Comparison of ENCODE assay signal across 12 cellular contexts in genomic region chr9:27413507-27414214, GRCh38.
DNase-seq lines count a peak whose midpoint lies in the region; ATAC-seq and TF ChIP-seq lines count a peak whose summit lies in the region.
"Had no signal": no experiment of that assay in that cellular context is flagged by ENCODE, and none has a peak within 500 bp of the region (broad histone marks: within the 10 kb centered on the region; RNA-seq: fewer than 3 reads in every experiment).

No MANE protein-coding gene starts in this region.

- H3K9me2 ChIP-seq in SK-N-SH, result no peaks in the 10 kb centered on the region

- H3K4me1 ChIP-seq in SK-N-SH (ENCODE audit: control insufficient read depth in 1 of 2, insufficient read depth in 2 of 2, low read depth in 1 of 2, low read length in 1 of 2) (peaks cover under 1 to 2% of the 10 kb centered on the region in 2 experiments; a peak in 1 of 4 replicates), muscle layer of colon (ENCODE audit: insufficient read depth, low read length) (peaks cover 23% of the 10 kb centered on the region), tibial artery (peaks cover 0 to 40% (median 18%) of the 10 kb centered on the region in 4 donors)

- POLR2A ChIA-PET in SK-N-SH (lab: Yijun Ruan, JAX), result no interaction called here

- WGBS in SK-N-SH (ENCODE audit: low lambda C conversion rate), result 75% methylated on average over 6 of the region's 6 CpGs

- intact Hi-C loops in tibial artery (cut with DNase I; ENCODE audit: low total_unique reads), result no loop called here

- no peak for DNase-seq in SK-N-SH
- DNase-seq in fibroblast of gingiva (ENCODE audit: low read depth), result peak; percentile 14
- DNase-seq in tibial artery, result no peak
- DNase-seq in stimulated activated CD4-positive, alpha-beta T cell treated with anti-CD3 and anti-CD28 coated beads, Interleukin-4, amount 100 ng/mL, for 1 hour, result no peak
- DNase-seq in mesenteric fat pad (ENCODE audit: low spot score), result no peak
- DNase-seq in stimulated activated naive CD4-positive, alpha-beta T cell treated with Interleukin-2 at 50 U/mL for 16 hours (lab: John Stamatoyannopoulos, UW), result no peak
- DNase-seq: activated CD4-positive, alpha-beta T cell treated with anti-CD3 and anti-CD28 coated beads, Interleukin-2, amount 10 ng/mL, durations not matched to agents 7 days and 5 days; activated naive CD8-positive, alpha-beta T cell treated with anti-CD3 and anti-CD28 coated beads, Interleukin-2, amount 10 ng/mL, durations not matched to agents 7 days and 5 days; Calu3 had no signal

- H3K4me3 ChIP-seq in SK-N-SH (ENCODE audit: low read depth in 2 of 2, low read length in 1 of 2) (0 out of 4 replicates have a peak overlapping the region, but pooled peaks of 1 of the 2 experiments have one; percentile 11), muscle layer of colon (ENCODE audit: low read depth in 1 of 2, low read length in 2 of 2) (peak overlapping the region in 1 of 2 donors; percentile 58), tibial artery (peak overlapping the region; percentile 31 to 41)

- no peak for TF ChIP-seq RAD21 in SK-N-SH (IDR thresholded peaks at IDR 0.05; ENCODE audit: low read length)

- no peaks in the 10 kb centered on the region for H3K79me2 ChIP-seq in SK-N-SH (ENCODE audit: insufficient read depth)

- H3K27ac ChIP-seq in SK-N-SH (ENCODE audit: low read depth in 2 of 2, low read length in 1 of 2), result no peak overlapping the region; a peak in 2 of 4 replicates
- peak overlapping the region; percentile 12 for H3K27ac ChIP-seq in muscle layer of colon (ENCODE audit: low read depth, low read length)
- H3K27ac ChIP-seq in tibial artery, result peak overlapping the region; percentile 33 to 46

- H3K36me3 ChIP-seq in SK-N-SH (replicated peaks in 1 of 2; ENCODE audit: control insufficient read depth in 1 of 2, insufficient read depth in 2 of 2, low read length in 1 of 2), result no peaks in the 10 kb centered on the region
- H3K36me3 ChIP-seq in muscle layer of colon (ENCODE audit: insufficient read depth, low read length), result no peaks in the 10 kb centered on the region
- no peaks in the 10 kb centered on the region for H3K36me3 ChIP-seq in tibial artery

- H3K9ac ChIP-seq in SK-N-SH (no peak overlapping the region), muscle layer of colon (ENCODE audit: low read length) (no peak overlapping the region)

- peak overlapping the region; percentile 46 for H3K4me2 ChIP-seq in SK-N-SH

- H4K20me1 ChIP-seq in SK-N-SH (ENCODE audit: insufficient read depth), result no peaks in the 10 kb centered on the region

- no peak overlapping the region for H2AFZ ChIP-seq in SK-N-SH (ENCODE audit: low read depth)

- H3K27me3 ChIP-seq in SK-N-SH (ENCODE audit: insufficient read depth) (no peaks in the 10 kb centered on the region), muscle layer of colon (ENCODE audit: control insufficient read depth in 1 of 2, insufficient read depth in 2 of 2, low read length in 2 of 2) (no peaks in the 10 kb centered on the region), tibial artery (no peaks in the 10 kb centered on the region)

- no peaks in the 10 kb centered on the region for H3F3A ChIP-seq in SK-N-SH (replicated peaks; ENCODE audit: insufficient read depth)

- H3K9me3 ChIP-seq in SK-N-SH, result no peaks in the 10 kb centered on the region
- H3K9me3 ChIP-seq in muscle layer of colon (ENCODE audit: low read length), result no peaks in the 10 kb centered on the region
- no peaks in the 10 kb centered on the region for H3K9me3 ChIP-seq in tibial artery

- ATAC-seq in HG03571 (IDR thresholded peaks at IDR 0.05; ENCODE audit: unreplicated experiment), result no peak
- ATAC-seq: esophagus mucosa had no signal

- no peak for TF ChIP-seq CTCF in SK-N-SH (IDR thresholded peaks at IDR 0.05)
- no peak for TF ChIP-seq CTCF in tibial artery (IDR thresholded peaks at IDR 0.05)

- TF ChIP-seq EP300 in SK-N-SH (IDR thresholded peaks at IDR 0.05; ENCODE audit: borderline replicate concordance in 1 of 2, low read depth in 1 of 2, low read length in 1 of 2), result no peak

- CTCF ChIA-PET in SK-N-SH (lab: Yijun Ruan, JAX), result interaction anchor here (1.1 kb wide), 1 partner anchor 80 kb away, joined by 3 read pairs; no protein-coding TSS in a partner anchor

TF ChIP-seq in SK-N-SH, 30 proteins besides CTCF, POLR2A, EP300 and RAD21:
- TF ChIP-seq MXI1 (IDR thresholded peaks at IDR 0.05; ENCODE audit: low read depth, low read length) (no peak), NRF1 (IDR thresholded peaks at IDR 0.05; ENCODE audit: low read depth, low read length) (no peak), IRF3 (IDR thresholded peaks at IDR 0.05; ENCODE audit: low read depth, low read length) (no peak), ZBTB33 (IDR thresholded peaks at IDR 0.05; ENCODE audit: borderline replicate concordance, low read depth) (no peak), RCOR1 (IDR thresholded peaks at IDR 0.05; ENCODE audit: low read length) (no peak), NFIC (IDR thresholded peaks at IDR 0.05; ENCODE audit: borderline replicate concordance) (no peak), MAX (IDR thresholded peaks at IDR 0.05; ENCODE audit: low read depth) (no peak), PBX3 (IDR thresholded peaks at IDR 0.05) (no peak), ELF1 (IDR thresholded peaks at IDR 0.05) (no peak), FOSL2 (IDR thresholded peaks at IDR 0.05; ENCODE audit: borderline replicate concordance, low read depth) (no peak), USF1 (IDR thresholded peaks at IDR 0.05; ENCODE audit: borderline replicate concordance, low read depth) (no peak), CHD2 (IDR thresholded peaks at IDR 0.05; ENCODE audit: low read length, partially characterized antibody) (no peak), FOXJ3 (CRISPR knock-in tag; IDR thresholded peaks at IDR 0.05) (no peak), TAF1 (IDR thresholded peaks at IDR 0.05; ENCODE audit: borderline replicate concordance, low read depth, low read length) (no peak), YY1 (IDR thresholded peaks at IDR 0.05; ENCODE audit: low read depth) (no peak), TCF12 (IDR thresholded peaks at IDR 0.05) (no peak), RXRA (IDR thresholded peaks at IDR 0.05; ENCODE audit: borderline replicate concordance, low read depth) (no peak), EZH2phosphoT487 (IDR thresholded peaks at IDR 0.05; ENCODE audit: borderline replicate concordance, low read depth) (no peak), MEF2A (IDR thresholded peaks at IDR 0.05; ENCODE audit: borderline replicate concordance, low read depth) (no peak), POLR2AphosphoS5 (IDR thresholded peaks at IDR 0.05; ENCODE audit: low read depth, low read length) (no peak)
TF ChIP-seq in SK-N-SH: peak in this region for 0.

Comparison
In these comparisons a context has a peak if more than half of its experiments do, and no peak if none do; other contexts are left out.
1. H3K27ac ChIP-seq: peak in muscle layer of colon (single experiment) and tibial artery (2 of 2); none in SK-N-SH (0 of 2).